ENCODE assay signal across 1 cellular context in genomic region chr7:134548877-134549276, GRCh38.
TF ChIP-seq lines count a peak whose summit lies in the region.

TSS of gene AKR1B15 (plus strand) at chr7:134549110. CDS start at chr7:134564620, 15,510 bp downstream.

TF ChIP-seq in HCT116, 20 proteins besides CTCF, POLR2A, EP300 and RAD21 (continued from another document):
- TF ChIP-seq ZBTB33 (IDR thresholded peaks at IDR 0.05; ENCODE audit: extremely low read depth, insufficient replicate concordance, low read length) = no peak
- no peak for TF ChIP-seq CBX3 (IDR thresholded peaks at IDR 0.05; ENCODE audit: low read depth)
- no peak for TF ChIP-seq EZH2phosphoT487 (IDR thresholded peaks at IDR 0.05; ENCODE audit: borderline replicate concordance)
- no peak for TF ChIP-seq SP1 (IDR thresholded peaks at IDR 0.05; ENCODE audit: low read depth)
- TF ChIP-seq SRF (IDR thresholded peaks at IDR 0.05; ENCODE audit: low read depth) = no peak
- TF ChIP-seq ATF3 (IDR thresholded peaks at IDR 0.05) = no peak
